ENCODE assay signal across 19 cellular contexts in the genomic region with DNA sequence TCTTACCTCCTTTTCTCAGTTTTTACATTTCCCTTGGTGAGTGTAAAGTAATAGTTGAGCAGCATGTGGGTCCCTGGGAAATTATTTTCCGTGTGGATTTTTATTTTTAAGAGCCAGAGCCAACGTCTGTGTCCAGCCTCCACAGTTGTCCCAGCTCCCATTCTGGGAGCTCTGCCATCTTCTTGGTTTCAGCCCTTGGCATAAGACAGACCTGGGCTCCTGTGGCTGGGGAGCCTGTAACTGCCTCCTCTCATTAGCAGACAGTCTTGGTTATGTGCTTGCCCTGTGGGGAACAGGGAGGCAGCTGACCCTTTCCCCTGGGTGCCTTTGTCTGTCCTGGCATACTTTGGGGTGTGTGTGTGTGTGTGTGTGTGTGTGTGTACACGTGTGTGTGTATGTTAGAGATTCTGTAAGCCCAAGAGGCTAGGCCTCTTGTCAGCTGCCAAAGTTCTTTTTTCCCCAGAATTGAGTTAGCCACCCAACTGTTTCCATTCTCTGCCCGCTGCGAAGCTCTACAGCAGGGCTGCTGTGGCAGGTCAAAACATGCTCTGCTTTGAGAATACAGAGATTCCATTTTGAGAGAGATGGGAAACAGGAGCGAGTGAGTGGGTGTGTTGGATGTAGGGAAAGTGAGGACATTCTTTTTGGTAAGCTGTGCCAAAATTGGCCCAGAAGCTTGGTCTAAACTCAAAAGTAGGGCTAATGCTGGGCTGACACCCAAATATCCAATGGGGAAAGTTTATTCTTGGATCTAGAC.
DNase-seq lines count a peak whose midpoint lies in the region; ATAC-seq, FAIRE-seq and TF ChIP-seq lines count a peak whose summit lies in the region.
"Had no signal": no experiment of that assay in that cellular context is flagged by ENCODE, and none has a peak within 500 bp of the region (broad histone marks: within the 10 kb centered on the region; RNA-seq: fewer than 3 reads in every experiment).

No MANE protein-coding gene starts in this region.

- no peaks in the 10 kb centered on the region for H3K9me3 Mint-ChIP-seq in CD8-positive, alpha-beta T cell
- H3K9me3 Mint-ChIP-seq: activated naive CD8-positive, alpha-beta T cell treated with anti-CD3 and anti-CD28 coated beads for 36 hours; immature natural killer cell had no signal

- no peak overlapping the region for H2BK12ac ChIP-seq in mesenchymal stem cell (ENCODE audit: low read length in 2 of 2)

- CTCF ChIA-PET in CD8-positive, alpha-beta T cell (lab: Charles Lee): interaction anchor here (0.7 to 5.9 kb wide), 5 partner anchors 15 to 269 kb away, joined by 3 to 52 read pairs (median 3); no protein-coding TSS in a partner anchor
- CTCF ChIA-PET in endothelial cell of umbilical vein (lab: Charles Lee): interaction anchor here (5.3 kb wide), 1 partner anchor 268 kb away, joined by 77 read pairs; no protein-coding TSS in a partner anchor

- no peaks in the 10 kb centered on the region for H3K9me3 ChIP-seq in CD8-positive, alpha-beta T cell (ENCODE audit: low read length)
- H3K9me3 ChIP-seq in RWPE2 (ENCODE audit: severe bottlenecking): no peaks in the 10 kb centered on the region
- no peaks in the 10 kb centered on the region for H3K9me3 ChIP-seq in endothelial cell of umbilical vein (replicated peaks; ENCODE audit: control insufficient read depth, insufficient read depth, low read length)
- no peaks in the 10 kb centered on the region for H3K9me3 ChIP-seq in neutrophil
- no peaks in the 10 kb centered on the region for H3K9me3 ChIP-seq in mesenchymal stem cell (ENCODE audit: control insufficient read depth, low read length)
- H3K9me3 ChIP-seq: BE2C had no signal

- H3K4me3 ChIP-seq in CD8-positive, alpha-beta T cell (ENCODE audit: low read depth, low read length): no peak overlapping the region
- H3K4me3 ChIP-seq in RWPE2 (ENCODE audit: severe bottlenecking) (no peak overlapping the region), endothelial cell of umbilical vein (replicated peaks in 1 of 3; ENCODE audit: insufficient read depth in 1 of 3, low read depth in 1 of 3, low read length in 3 of 3) (no peak overlapping the region), neutrophil (ENCODE audit: low read depth in 1 of 2, low read length in 1 of 2) (no peak overlapping the region), mesenchymal stem cell (ENCODE audit: insufficient read depth in 1 of 2, low read depth in 1 of 2, low read length in 2 of 2) (no peak overlapping the region)

- DNase-seq in CD8-positive, alpha-beta T cell: no peak
- DNase-seq in RWPE2 (ENCODE audit: low spot score) (no peak), endothelial cell of umbilical vein (ENCODE audit: low read depth, low spot score) (no peak), mesenchymal stem cell (no peak), NOMO-1 treated with dmso at 0.1 percent for 144 hours (lab: John Stamatoyannopoulos, UW; ENCODE audit: unreplicated experiment) (no peak)
- DNase-seq: activated B cell treated with CpG ODN at 0.5 μM for 24 hours; activated naive CD8-positive, alpha-beta T cell treated with anti-CD3 and anti-CD28 coated beads for 36 hours; BE2C; dermis blood vessel endothelial cell; DMS79; foreskin fibroblast; HCEC 1CT; immature natural killer cell; NCI-H1417 treated with DMSO at 0.1 percent for 48 hours; NCI-H524; stimulated activated CD4-positive, alpha-beta T cell treated with anti-CD3 and anti-CD28 coated beads, Interleukin-15, amount 100 ng/mL, for 24 hours had no signal

- H3K79me2 ChIP-seq in endothelial cell of umbilical vein (ENCODE audit: control insufficient read depth, insufficient read depth, low read length): no peaks in the 10 kb centered on the region

- no peak overlapping the region for H4K91ac ChIP-seq in mesenchymal stem cell (ENCODE audit: low read length)

- no peak for TF ChIP-seq CTCF in CD8-positive, alpha-beta T cell (IDR thresholded peaks at IDR 0.05)
- no peak for TF ChIP-seq CTCF in RWPE2 (IDR thresholded peaks at IDR 0.05; ENCODE audit: poor library complexity, severe bottlenecking)
- TF ChIP-seq CTCF in endothelial cell of umbilical vein (IDR thresholded peaks at IDR 0.05; ENCODE audit: extremely low read depth in 1 of 2, insufficient read depth in 1 of 2, low read depth in 1 of 2, low read length in 2 of 2): no peak
- no peak for TF ChIP-seq CTCF in neutrophil (IDR thresholded peaks at IDR 0.05)

- H3K4me1 ChIP-seq in CD8-positive, alpha-beta T cell (ENCODE audit: insufficient read depth, low read length): no peaks in the 10 kb centered on the region
- H3K4me1 ChIP-seq in RWPE2 (ENCODE audit: insufficient read depth, poor library complexity, severe bottlenecking) (peaks cover 5% of the 10 kb centered on the region), endothelial cell of umbilical vein (ENCODE audit: control insufficient read depth, extremely low read depth, insufficient read depth, low read length) (no peaks in the 10 kb centered on the region), neutrophil (ENCODE audit: control insufficient read depth in 1 of 2, insufficient read depth in 1 of 2, low read depth in 1 of 2, low read length in 1 of 2) (peaks cover 33 to 42% of the 10 kb centered on the region in 2 experiments), mesenchymal stem cell (ENCODE audit: control insufficient read depth, insufficient read depth, low read depth, low read length) (no peaks in the 10 kb centered on the region)
- H3K4me1 ChIP-seq: BE2C had no signal

- H3K4me1 Mint-ChIP-seq in CD8-positive, alpha-beta T cell (ENCODE audit: low read depth): peaks cover 2% of the 10 kb centered on the region
- H3K4me1 Mint-ChIP-seq: activated naive CD8-positive, alpha-beta T cell treated with anti-CD3 and anti-CD28 coated beads for 36 hours had no signal

- dilution Hi-C loops in endothelial cell of umbilical vein (cut with MboI; ENCODE audit: extremely low pct_ligation_motif_present, low sequenced_read_pairs): no loop called here

- H3K4ac ChIP-seq in mesenchymal stem cell (ENCODE audit: low read depth in 1 of 2, low read length in 2 of 2): no peak overlapping the region

- no peaks in the 10 kb centered on the region for H3K9me1 ChIP-seq in endothelial cell of umbilical vein (replicated peaks; ENCODE audit: control insufficient read depth, extremely low read depth, insufficient read depth, low read length)

- no peaks in the 10 kb centered on the region for H3K36me3 ChIP-seq in CD8-positive, alpha-beta T cell (ENCODE audit: insufficient read depth, low read length)
- H3K36me3 ChIP-seq in RWPE2 (ENCODE audit: low read depth): no peaks in the 10 kb centered on the region
- H3K36me3 ChIP-seq in endothelial cell of umbilical vein (ENCODE audit: control insufficient read depth in 2 of 2, extremely low read depth in 1 of 2, insufficient read depth in 2 of 2, low read length in 2 of 2): no peaks in the 10 kb centered on the region
- peaks cover 17% of the 10 kb centered on the region for H3K36me3 ChIP-seq in neutrophil
- H3K36me3 ChIP-seq in mesenchymal stem cell (ENCODE audit: control insufficient read depth in 1 of 2, insufficient read depth in 2 of 2, low read depth in 1 of 2, low read length in 2 of 2): no peaks in the 10 kb centered on the region
- H3K36me3 ChIP-seq: BE2C had no signal

- no peak overlapping the region for H2BK15ac ChIP-seq in mesenchymal stem cell (ENCODE audit: low read depth, poor library complexity, severe bottlenecking)

- no peak overlapping the region for H2BK5ac ChIP-seq in mesenchymal stem cell (ENCODE audit: low read depth, low read length, poor library complexity, severe bottlenecking)

- BruUV-seq in endothelial cell of umbilical vein (replicated peaks; lab: Mats Ljungman, UMichigan): no TSS peak

- H3K23ac ChIP-seq in mesenchymal stem cell (ENCODE audit: low read length in 2 of 2): no peak overlapping the region

- WGBS in mesenchymal stem cell: 95% methylated on average over 5 of the region's 6 CpGs

- no peaks in the 10 kb centered on the region for H3K79me1 ChIP-seq in mesenchymal stem cell (replicated peaks; ENCODE audit: low read length, poor library complexity, severe bottlenecking)

- H3K18ac ChIP-seq in mesenchymal stem cell (ENCODE audit: low read depth in 1 of 2, low read length in 2 of 2): peak overlapping the region in 1 of 2 experiments; percentile 40

- H2BK120ac ChIP-seq in mesenchymal stem cell (ENCODE audit: low read depth, low read length): no peak overlapping the region

- no peak overlapping the region for H2AK5ac ChIP-seq in mesenchymal stem cell (ENCODE audit: low read length, severe bottlenecking)

- H4K8ac ChIP-seq in mesenchymal stem cell (ENCODE audit: low read length): no peak overlapping the region

- H3K9ac ChIP-seq in endothelial cell of umbilical vein (replicated peaks; ENCODE audit: extremely low read depth, insufficient read depth, low read length) (no peak overlapping the region), mesenchymal stem cell (ENCODE audit: low read length) (no peak overlapping the region)

- H3K4me3 Mint-ChIP-seq in CD8-positive, alpha-beta T cell: no peak overlapping the region
- H3K4me3 Mint-ChIP-seq: activated B cell treated with CpG ODN at 0.5 μM for 24 hours; activated naive CD8-positive, alpha-beta T cell treated with anti-CD3 and anti-CD28 coated beads for 36 hours; immature natural killer cell had no signal

- peaks cover 12% of the 10 kb centered on the region for H3K36me3 Mint-ChIP-seq in CD8-positive, alpha-beta T cell
- H3K36me3 Mint-ChIP-seq: immature natural killer cell had no signal

- no peaks in the 10 kb centered on the region for H3K27me3 Mint-ChIP-seq in CD8-positive, alpha-beta T cell (ENCODE audit: low read depth)
- H3K27me3 Mint-ChIP-seq: activated B cell treated with CpG ODN at 0.5 μM for 24 hours; activated naive CD8-positive, alpha-beta T cell treated with anti-CD3 and anti-CD28 coated beads for 36 hours had no signal

- ATAC-seq in CD8-positive, alpha-beta T cell: no peak
- ATAC-seq in RWPE2 (ENCODE audit: low read depth) (no peak), GM21515 (IDR thresholded peaks at IDR 0.05; ENCODE audit: unreplicated experiment) (no peak), GM21447 (IDR thresholded peaks at IDR 0.05; ENCODE audit: unreplicated experiment) (no peak)

- H2AFZ ChIP-seq in endothelial cell of umbilical vein (ENCODE audit: low read depth, low read length) (no peak overlapping the region), mesenchymal stem cell (ENCODE audit: low read depth, low read length) (no peak overlapping the region)

- POLR2A ChIA-PET in CD8-positive, alpha-beta T cell (lab: Charles Lee): no interaction called here
- POLR2A ChIA-PET in endothelial cell of umbilical vein (lab: Charles Lee): no interaction called here

- intact Hi-C loops in CD8-positive, alpha-beta T cell (cut with DNase I, micrococcal nuclease): no loop called here
- intact Hi-C loops in endothelial cell of umbilical vein (cut with micrococcal nuclease): no loop called here

- no peaks in the 10 kb centered on the region for H3K27me3 ChIP-seq in CD8-positive, alpha-beta T cell (ENCODE audit: insufficient read depth, low read length)
- H3K27me3 ChIP-seq in RWPE2 (ENCODE audit: insufficient read depth, poor library complexity, severe bottlenecking) (no peaks in the 10 kb centered on the region), endothelial cell of umbilical vein (ENCODE audit: control insufficient read depth in 2 of 2, insufficient read depth in 2 of 2, low read length in 2 of 2) (no peaks in the 10 kb centered on the region), neutrophil (no peaks in the 10 kb centered on the region), mesenchymal stem cell (ENCODE audit: control insufficient read depth in 1 of 2, insufficient read depth in 1 of 2, low read length in 2 of 2) (peaks cover 0 to 16% of the 10 kb centered on the region in 2 experiments)
- H3K27me3 ChIP-seq: BE2C had no signal

- no peak overlapping the region for H3K4me2 ChIP-seq in endothelial cell of umbilical vein (ENCODE audit: insufficient read depth, low read length)
- H3K4me2 ChIP-seq in mesenchymal stem cell (ENCODE audit: low read length, poor library complexity, severe bottlenecking): no peak overlapping the region

- no peak for TF ChIP-seq POLR2A in endothelial cell of umbilical vein (IDR thresholded peaks at IDR 0.05; ENCODE audit: low read depth, low read length)

- H3K27ac ChIP-seq in CD8-positive, alpha-beta T cell (ENCODE audit: low read depth, low read length): no peak overlapping the region
- peak overlapping the region; percentile 36 for H3K27ac ChIP-seq in RWPE2 (ENCODE audit: poor library complexity, severe bottlenecking)
- H3K27ac ChIP-seq in endothelial cell of umbilical vein (ENCODE audit: insufficient read depth, low read depth, low read length): no peak overlapping the region
- H3K27ac ChIP-seq in neutrophil: peak overlapping the region; percentile 36
- no peak overlapping the region for H3K27ac ChIP-seq in mesenchymal stem cell (ENCODE audit: low read length, poor library complexity, severe bottlenecking)

- peak overlapping the region; percentile 37 for H3K27ac Mint-ChIP-seq in CD8-positive, alpha-beta T cell
- H3K27ac Mint-ChIP-seq: activated B cell treated with CpG ODN at 0.5 μM for 24 hours; activated naive CD8-positive, alpha-beta T cell treated with anti-CD3 and anti-CD28 coated beads for 36 hours had no signal

- no peaks in the 10 kb centered on the region for H4K20me1 ChIP-seq in endothelial cell of umbilical vein (replicated peaks; ENCODE audit: control insufficient read depth, extremely low read depth, insufficient read depth, low read length)

- peak; percentile 78 for FAIRE-seq in endothelial cell of umbilical vein (lab: Jason Lieb, UNC)

- H3K14ac ChIP-seq in mesenchymal stem cell (ENCODE audit: low read length in 2 of 2): no peak overlapping the region

Comparison
In these comparisons a context has a peak if more than half of its experiments do, and no peak if none do; other contexts are left out.
1. H3K27ac ChIP-seq: peak in RWPE2 (single experiment) and neutrophil (single experiment); none in CD8-positive, alpha-beta T cell (single experiment), endothelial cell of umbilical vein (single experiment) and mesenchymal stem cell (single experiment).